ENCODE assay signal across 13 cellular contexts in genomic region chr13:112245179-112245724, GRCh38.
"Had no signal": no experiment of that assay in that cellular context is flagged by ENCODE, and none has a peak within 500 bp of the region (broad histone marks: within the 10 kb centered on the region; RNA-seq: fewer than 3 reads in every experiment).

No MANE protein-coding gene starts in this region.

- H3K36me3 ChIP-seq: ovary, SJCRH30, uterus had no signal

- ATAC-seq: activated naive CD8-positive, alpha-beta T cell treated with anti-CD3 and anti-CD28 coated beads, Interleukin-2, amount 50 U/mL, for 24 hours; esophagus mucosa had no signal

- H3K9me3 Mint-ChIP-seq: activated naive CD4-positive, alpha-beta T cell treated with anti-CD3 and anti-CD28 coated beads for 36 hours; activated naive CD8-positive, alpha-beta T cell treated with anti-CD3 and anti-CD28 coated beads, Interleukin-2, amount 50 U/mL, for 24 hours; activated T-helper 2 cell treated with anti-CD3 and anti-CD28 coated beads, Interferon-gamma antibody, Interleukin-2, Interleukin-4, amounts not matched to agents 10 μg/mL and 5 μg/mL and 100 μg/mL, durations not matched to agents 14 hours and 24 hours and 36 hours had no signal

- H3K4me1 Mint-ChIP-seq: activated naive CD8-positive, alpha-beta T cell treated with anti-CD3 and anti-CD28 coated beads, Interleukin-2, amount 50 U/mL, for 24 hours had no signal

- H3K27me3 Mint-ChIP-seq: activated naive CD8-positive, alpha-beta T cell treated with anti-CD3 and anti-CD28 coated beads, Interleukin-2, amount 50 U/mL, for 24 hours had no signal

- H3K4me3 Mint-ChIP-seq: activated naive CD4-positive, alpha-beta T cell treated with anti-CD3 and anti-CD28 coated beads for 36 hours; activated naive CD8-positive, alpha-beta T cell treated with anti-CD3 and anti-CD28 coated beads, Interleukin-2, amount 50 U/mL, for 24 hours had no signal

- H3K4me3 ChIP-seq: hepatocyte, ovary, SJCRH30, uterus had no signal

- DNase-seq: activated CD4-positive, alpha-beta T cell treated with anti-CD3 and anti-CD28 coated beads, Interleukin-2, amount 50 U/mL, for 1 hour; activated CD4-positive, CD25-positive, alpha-beta regulatory T cell; activated naive CD4-positive, alpha-beta T cell treated with anti-CD3 and anti-CD28 coated beads for 36 hours; activated naive CD8-positive, alpha-beta T cell treated with anti-CD3 and anti-CD28 coated beads, Interleukin-2, amount 50 U/mL, for 24 hours; ovary; SJCRH30; stimulated activated CD4-positive, alpha-beta T cell treated with anti-CD3 and anti-CD28 coated beads, Interleukin-2, amount 100 ng/mL, for 48 hours; stimulated activated naive CD4-positive, alpha-beta T cell; T-helper 2 cell; uterus had no signal

- H3K4me1 ChIP-seq: SJCRH30, uterus had no signal

- H3K27me3 ChIP-seq: ovary, SJCRH30, uterus had no signal

- H3K9me3 ChIP-seq: ovary, SJCRH30, uterus had no signal

- H3K27ac Mint-ChIP-seq: activated naive CD4-positive, alpha-beta T cell treated with anti-CD3 and anti-CD28 coated beads for 36 hours; activated naive CD8-positive, alpha-beta T cell treated with anti-CD3 and anti-CD28 coated beads, Interleukin-2, amount 50 U/mL, for 24 hours; activated T-helper 2 cell treated with anti-CD3 and anti-CD28 coated beads, Interferon-gamma antibody, Interleukin-2, Interleukin-4, amounts not matched to agents 10 μg/mL and 5 μg/mL and 100 μg/mL, durations not matched to agents 14 hours and 24 hours and 36 hours had no signal

- H3K27ac ChIP-seq: hepatocyte, ovary, SJCRH30, uterus had no signal
